ENCODE assay signal across 9 cellular contexts in the genomic region with DNA sequence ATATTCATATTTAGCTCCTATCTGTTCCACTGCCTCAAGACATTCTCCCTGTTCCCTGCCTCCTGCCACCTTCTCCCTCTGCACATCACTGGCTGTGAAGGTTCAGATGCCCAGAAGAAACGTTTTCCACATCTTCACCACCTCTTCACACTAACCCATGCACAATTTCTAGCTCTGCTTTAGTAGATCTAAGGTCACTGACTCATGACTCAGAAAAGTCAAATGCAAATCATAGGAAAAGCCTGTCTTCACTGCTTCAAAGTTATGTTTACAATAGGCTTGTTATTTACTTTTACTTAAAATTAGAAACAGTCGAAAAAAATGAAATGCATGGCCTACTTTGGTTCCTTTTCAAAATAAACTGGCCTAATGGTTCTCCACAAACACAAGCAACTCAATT. TPM values are rescaled to one million over a fixed set of nuclear protein-coding genes. Genes with fewer than 3 reads are reported as not detected.
DNase-seq lines count a peak whose midpoint lies in the region; ATAC-seq and TF ChIP-seq lines count a peak whose summit lies in the region.
"Had no signal": no experiment of that assay in that cellular context is flagged by ENCODE, and none has a peak within 500 bp of the region (broad histone marks: within the 10 kb centered on the region; RNA-seq: fewer than 3 reads in every experiment).

No MANE protein-coding gene starts in this region.

- no peak overlapping the region for H4K8ac ChIP-seq in mesendoderm (ENCODE audit: low read depth, low read length)

- H3K9me3 ChIP-seq in HEK293 (ENCODE audit: control insufficient read depth, insufficient read depth, low read depth, low read length) (no peaks in the 10 kb centered on the region), body of pancreas (no peaks in the 10 kb centered on the region)

- TF ChIP-seq CTCF in HEK293 (tag by site-specific recombination; IDR thresholded peaks at IDR 0.05) (no peak), body of pancreas (IDR thresholded peaks at IDR 0.05) (no peak)

- H3K9ac ChIP-seq in mesendoderm (ENCODE audit: low read length), result no peak overlapping the region

- 28% methylated on average over 2 of the region's 2 CpGs for WGBS in body of pancreas, 2 donors
- no CpG with 5 or more reads among the region's 2 CpGs for WGBS in mesendoderm (ENCODE audit: extremely low coverage, insufficient coverage, low lambda C conversion rate)

- H3K4me1 ChIP-seq in HEK293 (ENCODE audit: control insufficient read depth, insufficient read depth, low read length) (peaks cover 5% of the 10 kb centered on the region), body of pancreas (peaks cover 26% of the 10 kb centered on the region), mesendoderm (ENCODE audit: control insufficient read depth, low read depth, low read length) (no peaks in the 10 kb centered on the region)

- H3K18ac ChIP-seq in mesendoderm (ENCODE audit: low read length), result no peak overlapping the region

- peaks cover 26% of the 10 kb centered on the region for H3K79me2 ChIP-seq in mesendoderm (ENCODE audit: control insufficient read depth, insufficient read depth, low read length)

- ATAC-seq in body of pancreas, result no peak
- ATAC-seq in HG02938 (IDR thresholded peaks at IDR 0.05; ENCODE audit: unreplicated experiment), result no peak
- no peak for ATAC-seq in GM21528 (IDR thresholded peaks at IDR 0.05; ENCODE audit: low FRiP score, unreplicated experiment)

- H3K36me3 ChIP-seq in HEK293 (ENCODE audit: control insufficient read depth in 2 of 2, insufficient read depth in 1 of 2, low read length in 2 of 2), result peaks cover 0 to 11% of the 10 kb centered on the region in 2 experiments; a peak in 1 of 3 replicates
- H3K36me3 ChIP-seq in body of pancreas (replicated peaks in 1 of 2; ENCODE audit: insufficient read depth in 1 of 2, low read depth in 2 of 2), result no peaks in the 10 kb centered on the region
- H3K36me3 ChIP-seq in mesendoderm (ENCODE audit: control insufficient read depth, insufficient read depth, low read length), result no peaks in the 10 kb centered on the region

- H2BK120ac ChIP-seq in mesendoderm (ENCODE audit: low read depth, low read length), result no peak overlapping the region

- H3K23ac ChIP-seq in mesendoderm (ENCODE audit: low read length), result no peak overlapping the region

- DNase-seq in ACHN (peak; percentile 60), body of pancreas (no peak), mesendoderm (no peak), head of caudate nucleus (no peak), DMS114 treated with DMSO at 0.1 percent for 48 hours (lab: John Stamatoyannopoulos, UW; ENCODE audit: unreplicated experiment) (no peak)
- DNase-seq: GOT3 had no signal

- H3K4ac ChIP-seq in mesendoderm (ENCODE audit: low read depth, low read length), result no peak overlapping the region

- peak overlapping the region; percentile 58 for H3K56ac ChIP-seq in mesendoderm (ENCODE audit: low read length)

- H3K4me3 ChIP-seq in HEK293 (ENCODE audit: low read depth, low read length) (no peak overlapping the region), body of pancreas (no peak overlapping the region), mesendoderm (ENCODE audit: low read length) (no peak overlapping the region)

- H3K27ac ChIP-seq in HEK293 (ENCODE audit: extremely low read depth, low read depth, low read length) (peak overlapping the region; percentile 89; the same call in 1 of the 2 replicates), body of pancreas (peak overlapping the region; percentile 80 to 93 (median 92)), mesendoderm (ENCODE audit: low read depth, low read length) (no peak overlapping the region)

- CTCF ChIA-PET in HEK293 (lab: Yijun Ruan, JAX), result interaction anchor here (0.6 to 0.9 kb wide), 2 partner anchors 9 to 14 kb away, joined by 3 to 4 read pairs; no protein-coding TSS in a partner anchor

- POLR2A ChIA-PET in HEK293 (lab: Yijun Ruan, JAX), result interaction anchor here (1.2 to 1.5 kb wide), 2 partner anchors 10 to 18 kb away, joined by 3 read pairs; no protein-coding TSS in a partner anchor

- no peak for TF ChIP-seq POLR2A in body of pancreas (IDR thresholded peaks at IDR 0.05)

- H2BK5ac ChIP-seq in mesendoderm (ENCODE audit: low read length), result no peak overlapping the region

- peak overlapping the region; percentile 10 for H3K4me2 ChIP-seq in mesendoderm (ENCODE audit: low read length)

- no peak overlapping the region for H4K5ac ChIP-seq in mesendoderm (ENCODE audit: low read length)

- H3K27me3 ChIP-seq in body of pancreas (no peaks in the 10 kb centered on the region), mesendoderm (ENCODE audit: insufficient read depth, low read length, poor library complexity) (no peaks in the 10 kb centered on the region)

- intact Hi-C loops in body of pancreas (cut with DNase I) (no loop called here), head of caudate nucleus (cut with DNase I) (loop anchor here (5.0 kb wide), 1 partner anchor 40 kb away; a partner anchor contains a TSS)

- H2BK15ac ChIP-seq in mesendoderm (replicated peaks; ENCODE audit: low read depth), result no peak overlapping the region

- in situ Hi-C loops in ACHN (cut with HindIII; ENCODE audit: low pct_ligation_motif_present, low pct_unique_long_range_greater_than_20kb, low sequenced_read_pairs), result no loop called here

- peaks cover 5% of the 10 kb centered on the region for H3K79me1 ChIP-seq in mesendoderm (ENCODE audit: low read length)

- no peak overlapping the region for H2AK5ac ChIP-seq in mesendoderm (ENCODE audit: low read length)

TF ChIP-seq in HEK293, 187 proteins besides CTCF, POLR2A, EP300 and RAD21 (continues in another document):
- no peak for TF ChIP-seq ZNF239 (tag by site-specific recombination; IDR thresholded peaks at IDR 0.05)
- TF ChIP-seq GLI2 (tag by site-specific recombination; IDR thresholded peaks at IDR 0.05; ENCODE audit: borderline replicate concordance, low read depth), result no peak
- no peak for TF ChIP-seq GLI4 (tag by site-specific recombination; IDR thresholded peaks at IDR 0.05)
- TF ChIP-seq ZNF426 (tag by site-specific recombination; IDR thresholded peaks at IDR 0.05), result no peak
- no peak for TF ChIP-seq ZBTB20 (tag by site-specific recombination; IDR thresholded peaks at IDR 0.05)
- TF ChIP-seq, protein P1, sequence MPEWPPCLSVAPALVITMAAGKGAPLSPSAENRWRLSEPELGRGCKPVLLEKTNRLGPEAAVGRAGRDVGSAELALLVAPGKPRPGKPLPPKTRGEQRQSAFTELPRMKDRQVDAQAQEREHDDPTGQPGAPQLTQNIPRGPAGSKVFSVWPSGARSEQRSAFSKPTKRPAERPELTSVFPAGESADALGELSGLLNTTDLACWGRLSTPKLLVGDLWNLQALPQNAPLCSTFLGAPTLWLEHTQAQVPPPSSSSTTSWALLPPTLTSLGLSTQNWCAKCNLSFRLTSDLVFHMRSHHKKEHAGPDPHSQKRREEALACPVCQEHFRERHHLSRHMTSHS (tag by site-specific recombination; IDR thresholded peaks at IDR 0.05), result no peak
- TF ChIP-seq ZNF391 (tag by site-specific recombination; IDR thresholded peaks at IDR 0.05; ENCODE audit: borderline replicate concordance, low read depth), result no peak
- TF ChIP-seq ZBTB1 (tag by site-specific recombination; IDR thresholded peaks at IDR 0.05), result no peak
- no peak for TF ChIP-seq ZNF366 (tag by site-specific recombination; conservative IDR thresholded peaks at IDR 0.05)
- TF ChIP-seq, protein P2, sequence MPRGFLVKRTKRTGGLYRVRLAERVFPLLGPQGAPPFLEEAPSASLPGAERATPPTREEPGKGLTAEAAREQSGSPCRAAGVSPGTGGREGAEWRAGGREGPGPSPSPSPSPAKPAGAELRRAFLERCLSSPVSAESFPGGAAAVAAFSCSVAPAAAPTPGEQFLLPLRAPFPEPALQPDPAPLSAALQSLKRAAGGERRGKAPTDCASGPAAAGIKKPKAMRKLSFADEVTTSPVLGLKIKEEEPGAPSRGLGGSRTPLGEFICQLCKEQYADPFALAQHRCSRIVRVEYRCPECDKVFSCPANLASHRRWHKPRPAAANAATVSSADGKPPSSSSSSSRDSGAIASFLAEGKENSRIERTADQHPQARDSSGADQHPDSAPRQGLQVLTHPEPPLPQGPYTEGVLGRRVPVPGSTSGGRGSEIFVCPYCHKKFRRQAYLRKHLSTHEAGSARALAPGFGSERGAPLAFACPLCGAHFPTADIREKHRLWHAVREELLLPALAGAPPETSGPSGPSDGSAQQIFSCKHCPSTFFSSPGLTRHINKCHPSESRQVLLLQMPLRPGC (tag by site-specific recombination; IDR thresholded peaks at IDR 0.05), result no peak
- TF ChIP-seq, protein P3, sequence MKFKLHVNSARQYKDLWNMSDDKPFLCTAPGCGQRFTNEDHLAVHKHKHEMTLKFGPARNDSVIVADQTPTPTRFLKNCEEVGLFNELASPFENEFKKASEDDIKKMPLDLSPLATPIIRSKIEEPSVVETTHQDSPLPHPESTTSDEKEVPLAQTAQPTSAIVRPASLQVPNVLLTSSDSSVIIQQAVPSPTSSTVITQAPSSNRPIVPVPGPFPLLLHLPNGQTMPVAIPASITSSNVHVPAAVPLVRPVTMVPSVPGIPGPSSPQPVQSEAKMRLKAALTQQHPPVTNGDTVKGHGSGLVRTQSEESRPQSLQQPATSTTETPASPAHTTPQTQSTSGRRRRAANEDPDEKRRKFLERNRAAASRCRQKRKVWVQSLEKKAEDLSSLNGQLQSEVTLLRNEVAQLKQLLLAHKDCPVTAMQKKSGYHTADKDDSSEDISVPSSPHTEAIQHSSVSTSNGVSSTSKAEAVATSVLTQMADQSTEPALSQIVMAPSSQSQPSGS (tag by site-specific recombination; IDR thresholded peaks at IDR 0.05; ENCODE audit: low read depth), result no peak
- TF ChIP-seq HOXA7 (CRISPR knock-in tag; IDR thresholded peaks at IDR 0.05; ENCODE audit: borderline replicate concordance), result no peak

RNA-seq across cellular contexts. Expression of a gene that starts 2.5 kb away (rescaled TPM):
- total RNA-seq in body of pancreas, result 10 to 100 TPM; 20.4 to 30.4 TPM
- polyA plus RNA-seq in mesendoderm (2013, experiment 1 of 2), result 65.6 TPM
- polyA plus RNA-seq in mesendoderm (2013, experiment 2 of 2), result 67.9 TPM

RNA-seq across cellular contexts. Expression of a gene that starts 39.4 kb away (rescaled TPM):
- 10 to 100 TPM in 1 of 2 donors, 1 to 10 TPM in 1; 9.6 to 22.7 TPM for total RNA-seq in body of pancreas
- 36.4 TPM for polyA plus RNA-seq in mesendoderm (2013, experiment 1 of 2)
- polyA plus RNA-seq in mesendoderm (2013, experiment 2 of 2), result 35.2 TPM

RNA-seq across cellular contexts. Expression of a gene that starts 41.1 kb away (rescaled TPM):
- 1 to 10 TPM; 6.7 to 8.2 TPM for total RNA-seq in body of pancreas
- 24.9 TPM for polyA plus RNA-seq in mesendoderm (2013, experiment 1 of 2)
- polyA plus RNA-seq in mesendoderm (2013, experiment 2 of 2), result 24.8 TPM
